Comparison of ENCODE assay signal across 11 cellular contexts in genomic region chr18:52343138-52343537, GRCh38. TPM values are rescaled to one million over a fixed set of nuclear protein-coding genes. Genes with fewer than 3 reads are reported as not detected.
DNase-seq lines count a peak whose midpoint lies in the region; ATAC-seq and TF ChIP-seq lines count a peak whose summit lies in the region.
"Had no signal": no experiment of that assay in that cellular context is flagged by ENCODE, and none has a peak within 500 bp of the region (broad histone marks: within the 10 kb centered on the region; RNA-seq: fewer than 3 reads in every experiment).

No MANE protein-coding gene starts in this region.

- H2BK15ac ChIP-seq in mesenchymal stem cell (ENCODE audit: low read depth, poor library complexity, severe bottlenecking) = no peak overlapping the region

- no peaks in the 10 kb centered on the region for H3K79me1 ChIP-seq in mesenchymal stem cell (replicated peaks; ENCODE audit: low read length, poor library complexity, severe bottlenecking)

- peak; percentile 59 for DNase-seq in NCI-H146 (lab: John Stamatoyannopoulos, UW)
- DNase-seq in caudate nucleus (lab: John Stamatoyannopoulos, UW) = peak in 7 of 61 donors; percentile 4 to 48 (median 15)
- DNase-seq in pons (ENCODE audit: low spot score) = peak; percentile 94
- DNase-seq in mesenchymal stem cell = no peak
- no peak for DNase-seq in cerebellar nuclear complex (lab: John Stamatoyannopoulos, UW)
- DNase-seq: activated naive CD4-positive, alpha-beta T cell treated with anti-CD3 and anti-CD28 coated beads, Interleukin-2, amount 10 ng/mL, durations not matched to agents 7 days and 5 days; occipital lobe; stimulated activated CD4-positive, alpha-beta T cell treated with anti-CD3 and anti-CD28 coated beads, Interleukin-4, amount 100 ng/mL, for 4 hours had no signal

- peak overlapping the region; percentile 58 for H3K27ac ChIP-seq in caudate nucleus (ENCODE audit: low read depth, low read length)
- no peak overlapping the region for H3K27ac ChIP-seq in mesenchymal stem cell (ENCODE audit: low read length, poor library complexity, severe bottlenecking)

- no peak overlapping the region for H3K4me2 ChIP-seq in mesenchymal stem cell (ENCODE audit: low read length, poor library complexity, severe bottlenecking)

- ATAC-seq in GM18861 (IDR thresholded peaks at IDR 0.05; ENCODE audit: unreplicated experiment) (no peak), HG03521 (IDR thresholded peaks at IDR 0.05; ENCODE audit: unreplicated experiment) (no peak)

- no peak overlapping the region for H2AFZ ChIP-seq in mesenchymal stem cell (ENCODE audit: low read depth, low read length)

- H3K18ac ChIP-seq in mesenchymal stem cell (ENCODE audit: low read depth in 1 of 2, low read length in 2 of 2) = no peak overlapping the region

- no peak overlapping the region for H3K9ac ChIP-seq in mesenchymal stem cell (ENCODE audit: low read length)

- H3K36me3 ChIP-seq in mesenchymal stem cell (ENCODE audit: control insufficient read depth in 1 of 2, insufficient read depth in 2 of 2, low read depth in 1 of 2, low read length in 2 of 2) = no peaks in the 10 kb centered on the region

- no peak overlapping the region for H2AK5ac ChIP-seq in mesenchymal stem cell (ENCODE audit: low read length, severe bottlenecking)

- 58% methylated on average over 2 of the region's 2 CpGs for WGBS in mesenchymal stem cell

- H2BK12ac ChIP-seq in mesenchymal stem cell (ENCODE audit: low read length in 2 of 2) = no peak overlapping the region

- peak; percentile 31 for TF ChIP-seq CTCF in GM12873 (IDR thresholded peaks at IDR 0.05; ENCODE audit: insufficient read depth, low read depth, low read length, missing control alignments)

- no peak overlapping the region for H4K91ac ChIP-seq in mesenchymal stem cell (ENCODE audit: low read length)

- no peaks in the 10 kb centered on the region for H3K9me3 ChIP-seq in mesenchymal stem cell (ENCODE audit: control insufficient read depth, low read length)

- H3K27me3 ChIP-seq in mesenchymal stem cell (ENCODE audit: control insufficient read depth in 1 of 2, insufficient read depth in 1 of 2, low read length in 2 of 2) = peaks cover 38 to 58% of the 10 kb centered on the region in 2 experiments

- H3K23ac ChIP-seq in mesenchymal stem cell (ENCODE audit: low read length in 2 of 2) = no peak overlapping the region

- H4K8ac ChIP-seq in mesenchymal stem cell (ENCODE audit: low read length) = no peak overlapping the region

- H3K4me3 ChIP-seq in mesenchymal stem cell (ENCODE audit: insufficient read depth in 1 of 2, low read depth in 1 of 2, low read length in 2 of 2) = no peak overlapping the region

- no peak overlapping the region for H2BK120ac ChIP-seq in mesenchymal stem cell (ENCODE audit: low read depth, low read length)

- no peak overlapping the region for H2BK5ac ChIP-seq in mesenchymal stem cell (ENCODE audit: low read depth, low read length, poor library complexity, severe bottlenecking)

- no peak overlapping the region for H3K14ac ChIP-seq in mesenchymal stem cell (ENCODE audit: low read length in 2 of 2)

- no peak overlapping the region for H3K4ac ChIP-seq in mesenchymal stem cell (ENCODE audit: low read depth in 1 of 2, low read length in 2 of 2)

- H3K4me1 ChIP-seq in mesenchymal stem cell (ENCODE audit: control insufficient read depth, insufficient read depth, low read depth, low read length) = peaks cover 6% of the 10 kb centered on the region

RNA-seq across cellular contexts. Expression of gene DCC, which starts 3.1 kb away (rescaled TPM):
- polyA plus RNA-seq in mesenchymal stem cell (2013, experiment 1 of 2) = 0.22 TPM
- 0.27 TPM for polyA plus RNA-seq in mesenchymal stem cell (2013, experiment 2 of 2)

Comparison
In these comparisons a context has a peak if more than half of its experiments do, and no peak if none do; other contexts are left out.
1. DNase-seq: peak in NCI-H146 (single experiment) and pons (single experiment); none in mesenchymal stem cell (single experiment) and cerebellar nuclear complex (0 of 2).